ENCODE assay signal across 21 cellular contexts in the genomic region with DNA sequence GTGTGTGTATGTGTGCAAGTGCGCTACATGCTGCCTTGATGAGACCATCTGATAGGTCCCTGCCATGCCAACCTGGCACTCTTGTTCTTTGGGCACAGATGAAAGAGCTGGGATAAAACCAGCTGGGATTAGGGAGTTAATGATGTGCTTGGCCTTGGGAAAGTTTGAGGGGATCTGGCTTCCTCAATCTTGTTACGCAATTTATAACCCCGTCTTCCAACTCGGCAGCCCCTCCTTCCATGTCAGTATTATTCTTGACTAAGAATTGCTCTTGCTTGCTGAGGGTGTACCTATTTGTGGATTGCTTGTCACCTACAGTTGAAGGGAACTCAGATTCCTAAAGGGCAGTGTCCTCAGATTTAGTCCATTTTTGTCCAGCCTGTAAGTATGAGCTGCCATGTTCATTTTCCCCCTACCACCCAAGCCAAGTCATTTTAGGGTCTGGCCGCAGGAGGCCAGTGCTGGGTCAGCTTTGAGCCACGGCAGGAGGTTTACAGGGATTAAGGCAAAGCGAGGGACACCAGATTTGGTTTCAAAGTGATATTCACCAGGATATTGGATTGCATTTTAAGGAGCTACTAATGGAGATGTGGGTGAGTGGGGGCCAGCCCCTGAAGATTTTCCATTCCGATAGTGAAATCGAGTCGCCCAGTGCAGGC. TPM values are rescaled to one million over a fixed set of nuclear protein-coding genes. Genes with fewer than 3 reads are reported as not detected.
"Had no signal": no experiment of that assay in that cellular context is flagged by ENCODE, and none has a peak within 500 bp of the region (broad histone marks: within the 10 kb centered on the region; RNA-seq: fewer than 3 reads in every experiment).

No MANE protein-coding gene starts in this region.

- H3K4me3 ChIP-seq: colonic mucosa, gastroesophageal sphincter, stomach, suprapubic skin, tibial nerve had no signal

- H3K27ac ChIP-seq: colonic mucosa, gastroesophageal sphincter, parathyroid adenoma, stomach, suprapubic skin, tibial nerve had no signal

- H3K9me3 ChIP-seq: colonic mucosa, gastroesophageal sphincter, stomach, suprapubic skin, tibial nerve had no signal

- H3K27me3 ChIP-seq: colonic mucosa, stomach had no signal

- H3K36me3 Mint-ChIP-seq: activated naive CD8-positive, alpha-beta T cell treated with anti-CD3 and anti-CD28 coated beads for 36 hours; stimulated activated effector memory CD8-positive, alpha-beta T cell treated with anti-CD3 and anti-CD28 coated beads, Interleukin-12 subunit alpha, Interleukin-12 subunit beta, amount 100 ng/mL, for 72 hours had no signal

- H3K79me2 ChIP-seq: parathyroid adenoma had no signal

- H3K36me3 ChIP-seq: colonic mucosa, gastroesophageal sphincter, stomach, suprapubic skin, tibial nerve had no signal

- DNase-seq: activated CD4-positive, alpha-beta T cell treated with anti-CD3 and anti-CD28 coated beads for 1 hour; activated CD4-positive, alpha-beta T cell treated with anti-CD3 and anti-CD28 coated beads, Interleukin-2, amount 50 U/mL, for 1 hour; activated naive CD4-positive, alpha-beta T cell treated with Interleukin-2 at 50 U/mL for 16 hours; activated naive CD8-positive, alpha-beta T cell treated with anti-CD3 and anti-CD28 coated beads for 36 hours; activated T-cell treated with anti-CD3 and anti-CD28 coated beads, Interleukin-2, amount 50 U/mL, for 1 hour; colonic mucosa; head of caudate nucleus; hypothalamus; left cardiac atrium; mesenchymal stem cell; nephron progenitor cell; nucleus accumbens; stimulated activated CD4-positive, alpha-beta T cell treated with anti-CD3 and anti-CD28 coated beads, Interleukin-2, amount 100 ng/mL, for 24 hours; stomach had no signal

- H3K4me3 Mint-ChIP-seq: activated naive CD8-positive, alpha-beta T cell treated with anti-CD3 and anti-CD28 coated beads for 36 hours; endodermal cell; nephron progenitor cell; stimulated activated effector memory CD8-positive, alpha-beta T cell treated with anti-CD3 and anti-CD28 coated beads, Interleukin-12 subunit alpha, Interleukin-12 subunit beta, amount 100 ng/mL, for 72 hours; T-helper 2 cell treated with Interferon-gamma antibody and Interleukin-4, amounts not matched to agents 5 μg/mL and 100 μg/mL, for 36 hours had no signal

- H2AFZ ChIP-seq: parathyroid adenoma had no signal

- H3K4me1 ChIP-seq: colonic mucosa, gastroesophageal sphincter, parathyroid adenoma, stomach, suprapubic skin, tibial nerve had no signal

- H3K9me3 Mint-ChIP-seq: activated naive CD8-positive, alpha-beta T cell treated with anti-CD3 and anti-CD28 coated beads for 36 hours; endodermal cell; nephron progenitor cell; stimulated activated effector memory CD8-positive, alpha-beta T cell treated with anti-CD3 and anti-CD28 coated beads, Interleukin-12 subunit alpha, Interleukin-12 subunit beta, amount 100 ng/mL, for 72 hours; T-helper 2 cell treated with Interferon-gamma antibody and Interleukin-4, amounts not matched to agents 5 μg/mL and 100 μg/mL, for 36 hours had no signal

- H3K9ac ChIP-seq: parathyroid adenoma had no signal

- H3K27ac Mint-ChIP-seq: activated naive CD8-positive, alpha-beta T cell treated with anti-CD3 and anti-CD28 coated beads for 36 hours; endodermal cell; T-helper 2 cell treated with Interferon-gamma antibody and Interleukin-4, amounts not matched to agents 5 μg/mL and 100 μg/mL, for 36 hours had no signal

RNA-seq across cellular contexts. Expression of a gene that starts 34.1 kb away (rescaled TPM):
- total RNA-seq: activated naive CD8-positive, alpha-beta T cell treated with anti-CD3 and anti-CD28 coated beads for 36 hours had no signal
